In genomic region chr15:74808840-74809229, GRCh38 we compare ENCODE assay signal across 18 cellular contexts. TPM values are rescaled to one million over a fixed set of nuclear protein-coding genes. Genes with fewer than 3 reads are reported as not detected.
DNase-seq lines count a peak whose midpoint lies in the region; ATAC-seq, FAIRE-seq and TF ChIP-seq lines count a peak whose summit lies in the region.
"Had no signal": no experiment of that assay in that cellular context is flagged by ENCODE, and none has a peak within 500 bp of the region (broad histone marks: within the 10 kb centered on the region; RNA-seq: fewer than 3 reads in every experiment).

No MANE protein-coding gene starts in this region.

- no peak for DNase-seq in activated naive CD4-positive, alpha-beta T cell treated with anti-CD3 and anti-CD28 coated beads, Interleukin-2, amount 50 U/mL, for 72 hours (ENCODE audit: low spot score in 2 of 2)
- DNase-seq in activated naive CD4-positive, alpha-beta T cell treated with anti-CD3 and anti-CD28 coated beads, Interleukin-2, amount 10 ng/mL, durations not matched to agents 7 days and 5 days: no peak
- DNase-seq in MM.1S (no peak), NCI-H1417 (lab: John Stamatoyannopoulos, UW) (no peak), frontal cortex (ENCODE audit: low spot score in 2 of 2) (no peak)
- DNase-seq in effector memory CD8-positive, alpha-beta T cell: no peak
- DNase-seq: activated CD4-positive, alpha-beta T cell treated with anti-CD3 and anti-CD28 coated beads, Interleukin-2, amount 50 U/mL, for 48 hours; NCI-H1105; NCI-H446 treated with DMSO at 0.1 percent for 48 hours; T-helper 2 cell; tibial artery had no signal

- peaks cover 11% of the 10 kb centered on the region for H3F3A ChIP-seq in MM.1S (ENCODE audit: insufficient read depth, low read length)

- peak; percentile 18; the same call in 1 of the 2 replicates for TF ChIP-seq CTCF in MM.1S (IDR thresholded peaks at IDR 0.05; ENCODE audit: low read length)

- H3K27ac ChIP-seq in MM.1S (ENCODE audit: low read length): no peak overlapping the region
- H3K27ac ChIP-seq: tibial artery had no signal

- peak overlapping the region; percentile 10 to 77 for H3K27ac Mint-ChIP-seq in activated naive CD4-positive, alpha-beta T cell treated with anti-CD3 and anti-CD28 coated beads, Interleukin-2, amount 50 U/mL, for 72 hours
- H3K27ac Mint-ChIP-seq in activated naive CD4-positive, alpha-beta T cell treated with anti-CD3 and anti-CD28 coated beads, Interleukin-2, amount 10 ng/mL, durations not matched to agents 7 days and 5 days: no peak overlapping the region
- H3K27ac Mint-ChIP-seq in effector memory CD8-positive, alpha-beta T cell: peak overlapping the region; percentile 53 to 82
- H3K27ac Mint-ChIP-seq in stimulated activated memory B cell treated with anti-CD40 and anti-IgM and Interleukin-4, amounts not matched to agents 10 μg/mL and 1 μg/mL and 100 μg/mL, for 72 hours: peak overlapping the region; percentile 77
- H3K27ac Mint-ChIP-seq: progenitor cell of endocrine pancreas had no signal

- peaks cover 14% of the 10 kb centered on the region for H3K4me1 Mint-ChIP-seq in activated naive CD4-positive, alpha-beta T cell treated with anti-CD3 and anti-CD28 coated beads, Interleukin-2, amount 10 ng/mL, durations not matched to agents 7 days and 5 days
- peaks cover 22 to 31% of the 10 kb centered on the region in 2 donors for H3K4me1 Mint-ChIP-seq in effector memory CD8-positive, alpha-beta T cell (ENCODE audit: low read depth in 2 of 2)
- H3K4me1 Mint-ChIP-seq in stimulated activated memory B cell treated with anti-CD40 and anti-IgM and Interleukin-4, amounts not matched to agents 10 μg/mL and 1 μg/mL and 100 μg/mL, for 72 hours: peaks cover 47% of the 10 kb centered on the region

- H3K4me2 ChIP-seq in MM.1S (ENCODE audit: low read depth, low read length): no peak overlapping the region

- H3K4me3 ChIP-seq in MM.1S (ENCODE audit: low read length): no peak overlapping the region
- H3K4me3 ChIP-seq: tibial artery had no signal

- H3K9me3 Mint-ChIP-seq in activated naive CD4-positive, alpha-beta T cell treated with anti-CD3 and anti-CD28 coated beads, Interleukin-2, amount 50 U/mL, for 72 hours: no peaks in the 10 kb centered on the region
- H3K9me3 Mint-ChIP-seq in activated naive CD4-positive, alpha-beta T cell treated with anti-CD3 and anti-CD28 coated beads, Interleukin-2, amount 10 ng/mL, durations not matched to agents 7 days and 5 days: no peaks in the 10 kb centered on the region
- H3K9me3 Mint-ChIP-seq in effector memory CD8-positive, alpha-beta T cell: no peaks in the 10 kb centered on the region
- H3K9me3 Mint-ChIP-seq in stimulated activated memory B cell treated with anti-CD40 and anti-IgM and Interleukin-4, amounts not matched to agents 10 μg/mL and 1 μg/mL and 100 μg/mL, for 72 hours: no peaks in the 10 kb centered on the region

- H3K9ac ChIP-seq in MM.1S (ENCODE audit: low read length): no peak overlapping the region

- H3K36me3 Mint-ChIP-seq in activated naive CD4-positive, alpha-beta T cell treated with anti-CD3 and anti-CD28 coated beads, Interleukin-2, amount 50 U/mL, for 72 hours: peaks cover 0 to 12% of the 10 kb centered on the region in 2 donors
- H3K36me3 Mint-ChIP-seq in activated naive CD4-positive, alpha-beta T cell treated with anti-CD3 and anti-CD28 coated beads, Interleukin-2, amount 10 ng/mL, durations not matched to agents 7 days and 5 days: peaks cover 10% of the 10 kb centered on the region
- peaks cover 10% of the 10 kb centered on the region for H3K36me3 Mint-ChIP-seq in effector memory CD8-positive, alpha-beta T cell (ENCODE audit: insufficient read depth)
- peaks cover 13% of the 10 kb centered on the region for H3K36me3 Mint-ChIP-seq in stimulated activated memory B cell treated with anti-CD40 and anti-IgM and Interleukin-4, amounts not matched to agents 10 μg/mL and 1 μg/mL and 100 μg/mL, for 72 hours

- H2AFZ ChIP-seq in MM.1S (ENCODE audit: low read length): no peak overlapping the region

- H3K4me1 ChIP-seq in MM.1S (ENCODE audit: low read length): no peaks in the 10 kb centered on the region
- H3K4me1 ChIP-seq: tibial artery had no signal

- FAIRE-seq in frontal cortex (lab: Jason Lieb, UNC): no peak

- H3K4me3 Mint-ChIP-seq in activated naive CD4-positive, alpha-beta T cell treated with anti-CD3 and anti-CD28 coated beads, Interleukin-2, amount 10 ng/mL, durations not matched to agents 7 days and 5 days: no peak overlapping the region
- no peak overlapping the region for H3K4me3 Mint-ChIP-seq in effector memory CD8-positive, alpha-beta T cell
- H3K4me3 Mint-ChIP-seq in stimulated activated memory B cell treated with anti-CD40 and anti-IgM and Interleukin-4, amounts not matched to agents 10 μg/mL and 1 μg/mL and 100 μg/mL, for 72 hours: no peak overlapping the region

- CTCF ChIA-PET in activated naive CD4-positive, alpha-beta T cell treated with anti-CD3 and anti-CD28 coated beads, Interleukin-2, amount 10 ng/mL, durations not matched to agents 7 days and 5 days (lab: Charles Lee): interaction anchor here (0.9 kb wide), 1 partner anchor 93 kb away, joined by 3 read pairs; no protein-coding TSS in a partner anchor

- no peak for ATAC-seq in activated naive CD4-positive, alpha-beta T cell treated with anti-CD3 and anti-CD28 coated beads, Interleukin-2, amount 50 U/mL, for 72 hours
- ATAC-seq in effector memory CD8-positive, alpha-beta T cell (replicated peaks): no peak
- ATAC-seq in stimulated activated memory B cell treated with anti-CD40 and anti-IgM and Interleukin-4, amounts not matched to agents 10 μg/mL and 1 μg/mL and 100 μg/mL, for 72 hours: no peak
- ATAC-seq in GM21737 (IDR thresholded peaks at IDR 0.05; ENCODE audit: unreplicated experiment): no peak
- ATAC-seq: Panc1 had no signal

- H3K36me3 ChIP-seq in MM.1S (replicated peaks; ENCODE audit: insufficient read depth, low read length): no peaks in the 10 kb centered on the region; the same call in 1 of the 2 replicates

- no peaks in the 10 kb centered on the region for H3K27me3 ChIP-seq in MM.1S (replicated peaks; ENCODE audit: insufficient read depth, low read length)

- H3K9me3 ChIP-seq in MM.1S (replicated peaks; ENCODE audit: insufficient read depth, low read length): no peaks in the 10 kb centered on the region
- H3K9me3 ChIP-seq: tibial artery had no signal

- H3K79me2 ChIP-seq in MM.1S (ENCODE audit: low read length): no peaks in the 10 kb centered on the region

- peaks cover 26% of the 10 kb centered on the region for H3K27me3 Mint-ChIP-seq in activated naive CD4-positive, alpha-beta T cell treated with anti-CD3 and anti-CD28 coated beads, Interleukin-2, amount 10 ng/mL, durations not matched to agents 7 days and 5 days
- no peaks in the 10 kb centered on the region for H3K27me3 Mint-ChIP-seq in effector memory CD8-positive, alpha-beta T cell
- no peaks in the 10 kb centered on the region for H3K27me3 Mint-ChIP-seq in stimulated activated memory B cell treated with anti-CD40 and anti-IgM and Interleukin-4, amounts not matched to agents 10 μg/mL and 1 μg/mL and 100 μg/mL, for 72 hours

- H3K9me2 ChIP-seq in MM.1S (replicated peaks; ENCODE audit: insufficient read depth, low read length): no peaks in the 10 kb centered on the region

- H4K20me1 ChIP-seq in MM.1S (ENCODE audit: insufficient read depth, low read length): no peaks in the 10 kb centered on the region

RNA-seq across cellular contexts. Expression of gene LMAN1L, which starts 3.8 kb away (rescaled TPM):
- 1 to 10 TPM in 1 of 2 donors, under 1 TPM in 1; 0.27 to 1.1 TPM for total RNA-seq in activated naive CD4-positive, alpha-beta T cell treated with anti-CD3 and anti-CD28 coated beads, Interleukin-2, amount 50 U/mL, for 72 hours
- total RNA-seq in frontal cortex: not detected
- total RNA-seq: Daoy, kidney epithelial cell, progenitor cell of endocrine pancreas had no signal

RNA-seq across cellular contexts. Expression of gene CPLX3, which starts 17.6 kb away (rescaled TPM):
- under 1 TPM in 1 of 2 donors, not detected in 1; 0.25 TPM for total RNA-seq in activated naive CD4-positive, alpha-beta T cell treated with anti-CD3 and anti-CD28 coated beads, Interleukin-2, amount 50 U/mL, for 72 hours
- 0.82 TPM for total RNA-seq in frontal cortex
- total RNA-seq: Daoy, kidney epithelial cell, mononuclear cell, progenitor cell of endocrine pancreas had no signal

RNA-seq across cellular contexts. Expression of gene CSK, which starts 27.0 kb away (rescaled TPM):
- total RNA-seq in activated naive CD4-positive, alpha-beta T cell treated with anti-CD3 and anti-CD28 coated beads, Interleukin-2, amount 50 U/mL, for 72 hours: 100 to 1,000 TPM; 231 to 297 TPM
- 26.5 TPM for total RNA-seq in frontal cortex

RNA-seq across cellular contexts. Expression of gene ULK3, which starts 34.1 kb away (rescaled TPM):
- 10 to 100 TPM; 37.6 to 50.3 TPM for total RNA-seq in activated naive CD4-positive, alpha-beta T cell treated with anti-CD3 and anti-CD28 coated beads, Interleukin-2, amount 50 U/mL, for 72 hours
- total RNA-seq in frontal cortex: 30.6 TPM
